Comparison of ENCODE assay signal across 8 cellular contexts in genomic region chr3:33980252-33980651, GRCh38.
DNase-seq lines count a peak whose midpoint lies in the region; ATAC-seq and TF ChIP-seq lines count a peak whose summit lies in the region.

No MANE protein-coding gene starts in this region.

- H3K4me1 Mint-ChIP-seq in endodermal cell: no peaks in the 10 kb centered on the region
- H3K4me1 Mint-ChIP-seq in activated T-helper 2 cell treated with anti-CD3 and anti-CD28 coated beads, Interferon-gamma antibody, Interleukin-2, Interleukin-4, amounts not matched to agents 10 μg/mL and 5 μg/mL and 100 μg/mL, durations not matched to agents 14 hours and 24 hours and 36 hours (ENCODE audit: low read depth): no peaks in the 10 kb centered on the region

- H3K9me3 ChIP-seq in endodermal cell (ENCODE audit: control insufficient read depth, low read length): no peaks in the 10 kb centered on the region
- H3K9me3 ChIP-seq in psoas muscle: no peaks in the 10 kb centered on the region

- H3K9ac ChIP-seq in endodermal cell (ENCODE audit: extremely low read depth, low read length, poor library complexity, severe bottlenecking): no peak overlapping the region

- in situ Hi-C loops in GM13976 (cut with MboI; ENCODE audit: low sequenced_read_pairs, unreplicated experiment): no loop called here

- no peak overlapping the region for H3K27ac ChIP-seq in endodermal cell (ENCODE audit: low read depth, low read length)
- no peak overlapping the region for H3K27ac ChIP-seq in psoas muscle

- H3K27me3 Mint-ChIP-seq in endodermal cell (ENCODE audit: insufficient read depth): peaks cover 41% of the 10 kb centered on the region
- H3K27me3 Mint-ChIP-seq in activated T-helper 2 cell treated with anti-CD3 and anti-CD28 coated beads, Interferon-gamma antibody, Interleukin-2, Interleukin-4, amounts not matched to agents 10 μg/mL and 5 μg/mL and 100 μg/mL, durations not matched to agents 14 hours and 24 hours and 36 hours (ENCODE audit: low read depth): no peaks in the 10 kb centered on the region

- H3K27me3 ChIP-seq in endodermal cell (ENCODE audit: control insufficient read depth, insufficient read depth, low read length, poor library complexity, severe bottlenecking) (no peaks in the 10 kb centered on the region), psoas muscle (ENCODE audit: insufficient read depth in 3 of 3, low read length in 2 of 3) (no peaks in the 10 kb centered on the region)

- H3K4me3 ChIP-seq in endodermal cell (ENCODE audit: low read length): no peak overlapping the region
- no peak overlapping the region for H3K4me3 ChIP-seq in psoas muscle

- TF ChIP-seq CTCF in GM13976 (IDR thresholded peaks at IDR 0.05; ENCODE audit: borderline replicate concordance, control extremely low read depth, extremely low read depth, insufficient read depth, missing control alignments): peak; percentile 11
- peak; percentile 86 for TF ChIP-seq CTCF in endodermal cell (conservative IDR thresholded peaks at IDR 0.05)
- TF ChIP-seq CTCF in psoas muscle (IDR thresholded peaks at IDR 0.05): peak; percentile 16
- no peak for TF ChIP-seq CTCF in omental fat pad (IDR thresholded peaks at IDR 0.05)

- H3K36me3 ChIP-seq in endodermal cell (ENCODE audit: control insufficient read depth, insufficient read depth, low read length) (no peaks in the 10 kb centered on the region), psoas muscle (ENCODE audit: insufficient read depth in 1 of 2, low read depth in 1 of 2) (no peaks in the 10 kb centered on the region)

- no peaks in the 10 kb centered on the region for H3K36me3 Mint-ChIP-seq in endodermal cell (ENCODE audit: low read depth)
- H3K36me3 Mint-ChIP-seq in activated T-helper 2 cell treated with anti-CD3 and anti-CD28 coated beads, Interferon-gamma antibody, Interleukin-2, Interleukin-4, amounts not matched to agents 10 μg/mL and 5 μg/mL and 100 μg/mL, durations not matched to agents 14 hours and 24 hours and 36 hours (ENCODE audit: low read depth): no peaks in the 10 kb centered on the region

- 40 to 67% methylated on average over 2 to 3 of the region's 3 CpGs for WGBS in endodermal cell (ENCODE audit: insufficient coverage in 1 of 2, insufficient read length in 1 of 2), 2 experiments
- WGBS in psoas muscle, 3 donors: 31 to 49% (median 38%) methylated on average over 3 of the region's 3 CpGs

- intact Hi-C loops in psoas muscle (cut with DNase I): no loop called here
- intact Hi-C loops in activated T-helper 2 cell treated with anti-CD3 and anti-CD28 coated beads, Interferon-gamma antibody, Interleukin-2, Interleukin-4, amounts not matched to agents 10 μg/mL and 5 μg/mL and 100 μg/mL, durations not matched to agents 14 hours and 24 hours and 36 hours (cut with micrococcal nuclease): no loop called here

- peak; percentile 18 for DNase-seq in GM13976 (ENCODE audit: low spot score)
- DNase-seq in NCI-H446 treated with DMSO at 0.1 percent for 48 hours (lab: John Stamatoyannopoulos, UW): peak; percentile 29
- peak; percentile 60 for DNase-seq in endodermal cell
- no peak for DNase-seq in psoas muscle
- DNase-seq in omental fat pad (ENCODE audit: low spot score): no peak
- DNase-seq in NCI-H146 treated with DMSO at 0.1 percent for 48 hours (lab: John Stamatoyannopoulos, UW; ENCODE audit: unreplicated experiment): no peak
- no peak for DNase-seq in activated T-helper 2 cell treated with anti-CD3 and anti-CD28 coated beads, Interferon-gamma antibody, Interleukin-2, Interleukin-4, amounts not matched to agents 10 μg/mL and 5 μg/mL and 100 μg/mL, durations not matched to agents 14 hours and 24 hours and 36 hours (ENCODE audit: low spot score)

- no peak overlapping the region for H3K4me3 Mint-ChIP-seq in endodermal cell
- no peak overlapping the region for H3K4me3 Mint-ChIP-seq in activated T-helper 2 cell treated with anti-CD3 and anti-CD28 coated beads, Interferon-gamma antibody, Interleukin-2, Interleukin-4, amounts not matched to agents 10 μg/mL and 5 μg/mL and 100 μg/mL, durations not matched to agents 14 hours and 24 hours and 36 hours (ENCODE audit: low read depth)

- H3K4me1 ChIP-seq in endodermal cell (ENCODE audit: control insufficient read depth, insufficient read depth, low read length) (no peaks in the 10 kb centered on the region), psoas muscle (no peaks in the 10 kb centered on the region)

- no peak overlapping the region for H3K27ac Mint-ChIP-seq in endodermal cell
- no peak overlapping the region for H3K27ac Mint-ChIP-seq in activated T-helper 2 cell treated with anti-CD3 and anti-CD28 coated beads, Interferon-gamma antibody, Interleukin-2, Interleukin-4, amounts not matched to agents 10 μg/mL and 5 μg/mL and 100 μg/mL, durations not matched to agents 14 hours and 24 hours and 36 hours

- no peak for ATAC-seq in psoas muscle
- no peak for ATAC-seq in GM18868 (IDR thresholded peaks at IDR 0.05; ENCODE audit: unreplicated experiment)
- ATAC-seq in omental fat pad (ENCODE audit: low FRiP score): no peak

- peaks cover 5% of the 10 kb centered on the region for H3K9me3 Mint-ChIP-seq in endodermal cell
- no peaks in the 10 kb centered on the region for H3K9me3 Mint-ChIP-seq in activated T-helper 2 cell treated with anti-CD3 and anti-CD28 coated beads, Interferon-gamma antibody, Interleukin-2, Interleukin-4, amounts not matched to agents 10 μg/mL and 5 μg/mL and 100 μg/mL, durations not matched to agents 14 hours and 24 hours and 36 hours

Comparison
In these comparisons a context has a peak if more than half of its experiments do, and no peak if none do; other contexts are left out.
1. DNase-seq: peak in GM13976 (single experiment), NCI-H446 treated with DMSO at 0.1 percent for 48 hours (single experiment) and endodermal cell (single experiment); none in psoas muscle (0 of 2), omental fat pad (single experiment), NCI-H146 treated with DMSO at 0.1 percent for 48 hours (single experiment) and activated T-helper 2 cell treated with anti-CD3 and anti-CD28 coated beads, Interferon-gamma antibody, Interleukin-2, Interleukin-4, amounts not matched to agents 10 μg/mL and 5 μg/mL and 100 μg/mL, durations not matched to agents 14 hours and 24 hours and 36 hours (single experiment).
2. CTCF ChIP-seq: peak in GM13976 (single experiment), endodermal cell (single experiment) and psoas muscle (single experiment); none in omental fat pad (0 of 3).